In the genomic region with DNA sequence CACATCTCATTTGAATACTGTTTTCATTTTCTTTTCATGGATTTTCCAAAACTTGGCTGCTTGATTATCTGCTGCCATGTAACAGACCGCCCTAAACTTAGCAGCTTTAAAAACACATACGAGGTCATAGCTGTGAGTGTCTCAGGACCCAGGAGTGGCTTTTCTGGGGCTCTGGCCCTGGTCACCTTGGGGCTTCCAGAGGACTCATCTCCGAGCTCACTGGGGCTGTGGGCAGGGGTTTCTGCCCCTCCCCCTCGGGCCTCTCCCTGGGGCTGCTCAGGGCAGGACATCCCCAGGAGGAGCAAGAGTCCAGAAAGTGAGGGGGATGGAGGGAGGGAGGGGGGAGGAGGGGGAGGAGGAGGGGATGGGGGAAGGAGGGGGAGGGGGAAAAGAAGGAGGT, we compare ENCODE assay signal across 22 cellular contexts.
DNase-seq lines count a peak whose midpoint lies in the region; ATAC-seq and TF ChIP-seq lines count a peak whose summit lies in the region.
"Had no signal": no experiment of that assay in that cellular context is flagged by ENCODE, and none has a peak within 500 bp of the region (broad histone marks: within the 10 kb centered on the region; RNA-seq: fewer than 3 reads in every experiment).

No MANE protein-coding gene starts in this region.

- DNase-seq in Right ventricle myocardium superior (peak; percentile 25), right atrium auricular region (ENCODE audit: low spot score) (no peak), substantia nigra (lab: John Stamatoyannopoulos, UW) (no peak), DMS 273 treated with DMSO at 0.1 percent for 48 hours (lab: John Stamatoyannopoulos, UW) (no peak), GM03348 (ENCODE audit: low spot score) (no peak)
- DNase-seq: 8988T; CD4-positive, alpha-beta memory T cell; DND-41; GF-D8; GOT3; HFFc6; NCI-H146; NCI-H2081 treated with DMSO at 0.1 percent for 48 hours; NCI-H2227 treated with DMSO at 0.1 percent for 48 hours; NCI-H526 treated with DMSO at 0.1 percent for 48 hours; NK-92 treated with Interleukin-12 subunit alpha and Interleukin-12 subunit beta, amount 100 ng/mL, for 24 hours; PC-3 had no signal

- H3K4me3 ChIP-seq in right atrium auricular region: no peak overlapping the region
- no peak overlapping the region for H3K4me3 ChIP-seq in gastroesophageal sphincter
- H3K4me3 ChIP-seq: K562 had no signal

- TF ChIP-seq CTCF in right atrium auricular region (IDR thresholded peaks at IDR 0.05) (no peak), gastroesophageal sphincter (IDR thresholded peaks at IDR 0.05) (no peak)

- H3K36me3 ChIP-seq in right atrium auricular region: peaks cover 30% of the 10 kb centered on the region
- H3K36me3 ChIP-seq in gastroesophageal sphincter: peaks cover 0 to 96% of the 10 kb centered on the region in 2 donors

- TF ChIP-seq POLR2A in gastroesophageal sphincter (IDR thresholded peaks at IDR 0.05): no peak

- ATAC-seq in Right ventricle myocardium superior (ENCODE audit: poor library complexity): no peak
- ATAC-seq in gastroesophageal sphincter: no peak
- ATAC-seq: K562, PC-3 had no signal

- no peaks in the 10 kb centered on the region for H3K27me3 ChIP-seq in right atrium auricular region
- no peaks in the 10 kb centered on the region for H3K27me3 ChIP-seq in layer of hippocampus (ENCODE audit: control insufficient read depth, insufficient read depth, low read length)
- no peaks in the 10 kb centered on the region for H3K27me3 ChIP-seq in gastroesophageal sphincter

- no peaks in the 10 kb centered on the region for H3K4me1 ChIP-seq in right atrium auricular region
- H3K4me1 ChIP-seq in gastroesophageal sphincter: peaks cover 0 to 7% (median 0%) of the 10 kb centered on the region in 3 donors

- TF ChIP-seq EP300 in gastroesophageal sphincter (IDR thresholded peaks at IDR 0.05): no peak

- intact Hi-C loops in Right ventricle myocardium superior (cut with DNase I): no loop called here

- peaks cover 0 to 15% of the 10 kb centered on the region in 2 donors for H3K9me3 ChIP-seq in right atrium auricular region
- peaks cover 0 to 20% (median 0%) of the 10 kb centered on the region in 3 donors for H3K9me3 ChIP-seq in gastroesophageal sphincter

- H3K27ac ChIP-seq in right atrium auricular region (no peak overlapping the region), angular gyrus (ENCODE audit: low read depth, low read length) (peak overlapping the region; percentile 83), layer of hippocampus (ENCODE audit: low read depth, low read length) (peak overlapping the region; percentile 68), substantia nigra (ENCODE audit: low read depth, low read length, poor library complexity, severe bottlenecking) (peak overlapping the region; percentile 75), gastroesophageal sphincter (no peak overlapping the region)
- H3K27ac ChIP-seq: HL-60 had no signal

- 83% methylated on average over 2 of the region's 4 CpGs; no CpG with 5 or more reads in 1 of the 2 donors for WGBS in gastroesophageal sphincter (ENCODE audit: low coverage in 1 of 2), 2 donors

Comparison
In these comparisons a context has a peak if more than half of its experiments do, and no peak if none do; other contexts are left out.
1. H3K27ac ChIP-seq: peak in angular gyrus (single experiment), layer of hippocampus (single experiment) and substantia nigra (single experiment); none in right atrium auricular region (0 of 2) and gastroesophageal sphincter (0 of 4).